Comparison of ENCODE assay signal across 2 cellular contexts in the genomic region with DNA sequence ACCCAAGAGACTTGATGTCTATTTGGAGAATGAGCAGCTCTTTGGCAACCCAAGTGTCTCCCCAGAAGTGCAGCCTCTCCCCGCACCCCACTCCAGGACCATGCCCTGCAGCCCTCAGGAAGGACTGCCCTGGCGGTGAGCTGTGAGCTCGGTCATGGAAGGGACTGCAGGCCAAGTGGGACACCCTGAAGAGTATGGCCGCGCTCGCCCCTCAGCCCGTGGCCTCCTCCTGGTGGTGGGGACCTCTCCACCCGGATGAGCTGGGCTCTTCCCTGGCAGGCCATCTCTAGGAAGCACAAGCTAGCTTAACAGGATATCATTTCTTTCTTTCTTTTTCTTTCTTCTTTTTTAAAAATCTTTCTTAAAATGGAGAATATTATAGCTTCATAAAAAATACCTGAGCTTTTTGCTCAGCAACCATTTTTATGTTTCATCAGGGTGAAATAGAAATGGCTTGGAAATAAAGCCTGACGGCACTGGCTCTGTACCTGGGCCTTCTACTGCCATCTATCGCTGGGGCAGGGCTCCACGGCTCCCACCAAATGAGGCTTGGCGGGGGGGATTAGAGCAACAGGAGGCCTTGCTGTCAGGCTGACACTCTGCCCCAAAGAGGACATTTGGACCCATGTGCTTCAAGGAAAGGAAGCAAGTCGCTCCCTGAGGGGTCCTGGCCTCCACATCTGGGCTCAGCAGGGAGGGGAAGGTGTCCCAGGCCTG.
TF ChIP-seq lines count a peak whose summit lies in the region.

No MANE protein-coding gene starts in this region.

TF ChIP-seq in SK-N-SH, 30 proteins besides CTCF, POLR2A, EP300 and RAD21 (continued from another document):
- TF ChIP-seq NRF1 (IDR thresholded peaks at IDR 0.05; ENCODE audit: low read depth, low read length): no peak
- TF ChIP-seq ELF1 (IDR thresholded peaks at IDR 0.05): no peak
- no peak for TF ChIP-seq CHD2 (IDR thresholded peaks at IDR 0.05; ENCODE audit: low read length, partially characterized antibody)
- no peak for TF ChIP-seq EZH2phosphoT487 (IDR thresholded peaks at IDR 0.05; ENCODE audit: borderline replicate concordance, low read depth)
- TF ChIP-seq MXI1 (IDR thresholded peaks at IDR 0.05; ENCODE audit: low read depth, low read length): no peak
- no peak for TF ChIP-seq TEAD4 (IDR thresholded peaks at IDR 0.05; ENCODE audit: borderline replicate concordance, insufficient read depth)
- TF ChIP-seq NFIC (IDR thresholded peaks at IDR 0.05; ENCODE audit: borderline replicate concordance): no peak
- no peak for TF ChIP-seq FOXJ3 (CRISPR knock-in tag; IDR thresholded peaks at IDR 0.05)
- TF ChIP-seq GABPA (IDR thresholded peaks at IDR 0.05; ENCODE audit: low read depth): no peak
- TF ChIP-seq JUND (IDR thresholded peaks at IDR 0.05): no peak

TF ChIP-seq in SK-N-SH treated with all-trans-retinoic acid at 6 μM for 48 hours, 23 proteins besides CTCF, POLR2A, EP300 and RAD21:
- TF ChIP-seq, protein P1, sequence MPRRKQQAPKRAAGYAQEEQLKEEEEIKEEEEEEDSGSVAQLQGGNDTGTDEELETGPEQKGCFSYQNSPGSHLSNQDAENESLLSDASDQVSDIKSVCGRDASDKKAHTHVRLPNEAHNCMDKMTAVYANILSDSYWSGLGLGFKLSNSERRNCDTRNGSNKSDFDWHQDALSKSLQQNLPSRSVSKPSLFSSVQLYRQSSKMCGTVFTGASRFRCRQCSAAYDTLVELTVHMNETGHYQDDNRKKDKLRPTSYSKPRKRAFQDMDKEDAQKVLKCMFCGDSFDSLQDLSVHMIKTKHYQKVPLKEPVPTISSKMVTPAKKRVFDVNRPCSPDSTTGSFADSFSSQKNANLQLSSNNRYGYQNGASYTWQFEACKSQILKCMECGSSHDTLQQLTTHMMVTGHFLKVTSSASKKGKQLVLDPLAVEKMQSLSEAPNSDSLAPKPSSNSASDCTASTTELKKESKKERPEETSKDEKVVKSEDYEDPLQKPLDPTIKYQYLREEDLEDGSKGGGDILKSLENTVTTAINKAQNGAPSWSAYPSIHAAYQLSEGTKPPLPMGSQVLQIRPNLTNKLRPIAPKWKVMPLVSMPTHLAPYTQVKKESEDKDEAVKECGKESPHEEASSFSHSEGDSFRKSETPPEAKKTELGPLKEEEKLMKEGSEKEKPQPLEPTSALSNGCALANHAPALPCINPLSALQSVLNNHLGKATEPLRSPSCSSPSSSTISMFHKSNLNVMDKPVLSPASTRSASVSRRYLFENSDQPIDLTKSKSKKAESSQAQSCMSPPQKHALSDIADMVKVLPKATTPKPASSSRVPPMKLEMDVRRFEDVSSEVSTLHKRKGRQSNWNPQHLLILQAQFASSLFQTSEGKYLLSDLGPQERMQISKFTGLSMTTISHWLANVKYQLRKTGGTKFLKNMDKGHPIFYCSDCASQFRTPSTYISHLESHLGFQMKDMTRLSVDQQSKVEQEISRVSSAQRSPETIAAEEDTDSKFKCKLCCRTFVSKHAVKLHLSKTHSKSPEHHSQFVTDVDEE (CRISPR knock-in tag; IDR thresholded peaks at IDR 0.05): no peak
- TF ChIP-seq ESRRG (CRISPR knock-in tag; IDR thresholded peaks at IDR 0.05) (no peak), OSR1 (CRISPR knock-in tag; IDR thresholded peaks at IDR 0.05) (no peak), BACH2 (CRISPR knock-in tag; IDR thresholded peaks at IDR 0.05; ENCODE audit: borderline replicate concordance) (no peak), ZNF70 (CRISPR knock-in tag; IDR thresholded peaks at IDR 0.05) (no peak), SNAI2 (CRISPR knock-in tag; IDR thresholded peaks at IDR 0.05) (no peak), CSRNP3 (CRISPR knock-in tag; IDR thresholded peaks at IDR 0.05) (no peak), ZC3H10 (CRISPR knock-in tag; IDR thresholded peaks at IDR 0.05) (no peak), ZFP3 (CRISPR knock-in tag; IDR thresholded peaks at IDR 0.05) (no peak), CSDC2 (CRISPR knock-in tag; IDR thresholded peaks at IDR 0.05) (no peak), ZNF565 (CRISPR knock-in tag; conservative IDR thresholded peaks at IDR 0.05; ENCODE audit: low read depth) (no peak), ISL1 (CRISPR knock-in tag; IDR thresholded peaks at IDR 0.05) (no peak), ZFP30 (CRISPR knock-in tag; IDR thresholded peaks at IDR 0.05) (no peak), TOX (CRISPR knock-in tag; IDR thresholded peaks at IDR 0.05; ENCODE audit: borderline replicate concordance) (no peak), RARB (CRISPR knock-in tag; IDR thresholded peaks at IDR 0.05) (no peak)
- TF ChIP-seq, protein P2, sequence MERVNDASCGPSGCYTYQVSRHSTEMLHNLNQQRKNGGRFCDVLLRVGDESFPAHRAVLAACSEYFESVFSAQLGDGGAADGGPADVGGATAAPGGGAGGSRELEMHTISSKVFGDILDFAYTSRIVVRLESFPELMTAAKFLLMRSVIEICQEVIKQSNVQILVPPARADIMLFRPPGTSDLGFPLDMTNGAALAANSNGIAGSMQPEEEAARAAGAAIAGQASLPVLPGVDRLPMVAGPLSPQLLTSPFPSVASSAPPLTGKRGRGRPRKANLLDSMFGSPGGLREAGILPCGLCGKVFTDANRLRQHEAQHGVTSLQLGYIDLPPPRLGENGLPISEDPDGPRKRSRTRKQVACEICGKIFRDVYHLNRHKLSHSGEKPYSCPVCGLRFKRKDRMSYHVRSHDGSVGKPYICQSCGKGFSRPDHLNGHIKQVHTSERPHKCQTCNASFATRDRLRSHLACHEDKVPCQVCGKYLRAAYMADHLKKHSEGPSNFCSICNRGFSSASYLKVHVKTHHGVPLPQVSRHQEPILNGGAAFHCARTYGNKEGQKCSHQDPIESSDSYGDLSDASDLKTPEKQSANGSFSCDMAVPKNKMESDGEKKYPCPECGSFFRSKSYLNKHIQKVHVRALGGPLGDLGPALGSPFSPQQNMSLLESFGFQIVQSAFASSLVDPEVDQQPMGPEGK (CRISPR knock-in tag; IDR thresholded peaks at IDR 0.05; ENCODE audit: borderline replicate concordance): no peak
